ENCODE assay signal across 20 cellular contexts in the genomic region with DNA sequence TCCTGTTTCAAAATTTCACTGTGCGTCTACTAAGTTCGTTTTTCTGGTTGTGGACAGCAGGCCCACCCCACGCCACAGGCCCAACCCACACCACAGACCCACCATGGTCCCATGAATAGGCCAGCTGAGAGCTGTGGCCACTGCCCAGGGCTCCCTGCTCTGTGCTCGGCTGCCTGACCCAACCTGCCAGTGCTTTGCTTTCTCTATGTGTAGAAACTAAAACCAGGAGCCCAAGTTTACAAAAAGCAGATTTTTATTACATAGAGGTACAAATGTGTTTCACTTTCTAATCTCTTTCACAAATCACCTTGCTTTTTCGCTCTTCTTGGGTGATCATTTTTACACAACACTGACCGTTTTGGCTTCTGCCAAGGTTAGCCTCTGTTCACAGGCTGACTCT.
"Had no signal": no experiment of that assay in that cellular context is flagged by ENCODE, and none has a peak within 500 bp of the region (broad histone marks: within the 10 kb centered on the region; RNA-seq: fewer than 3 reads in every experiment).

No MANE protein-coding gene starts in this region.

- H3K9me3 ChIP-seq: adrenal gland, gastrocnemius medialis, lower lobe of right lung, prostate gland, transverse colon had no signal

- H3K9me3 Mint-ChIP-seq: activated CD8-positive, alpha-beta T cell treated with anti-CD3 and anti-CD28 coated beads for 36 hours; activated naive CD4-positive, alpha-beta T cell treated with anti-CD3 and anti-CD28 coated beads, Interleukin-2, amount 50 U/mL, for 24 hours had no signal

- H3K27me3 ChIP-seq: adrenal gland, gastrocnemius medialis, heart right ventricle, transverse colon had no signal

- H3K36me3 ChIP-seq: prostate gland had no signal

- H3K4me1 ChIP-seq: adrenal gland, gastrocnemius medialis, heart right ventricle, lower lobe of right lung, prostate gland, transverse colon had no signal

- ATAC-seq: activated CD8-positive, alpha-beta T cell treated with anti-CD3 and anti-CD28 coated beads for 36 hours; activated T-cell treated with anti-CD3 and anti-CD28 coated beads, Interleukin-2, amount 50 U/mL, for 4 hours; gastrocnemius medialis; heart right ventricle; left cardiac atrium; lower lobe of right lung; right cardiac atrium had no signal

- H3K4me3 ChIP-seq: adrenal gland, gastrocnemius medialis, heart right ventricle, lower lobe of right lung, prostate gland, skin epidermis, transverse colon had no signal

- H3K4me1 Mint-ChIP-seq: activated naive CD4-positive, alpha-beta T cell treated with anti-CD3 and anti-CD28 coated beads, Interleukin-2, amount 50 U/mL, for 24 hours; endodermal cell; nephron had no signal

- H3K27ac ChIP-seq: adrenal gland, gastrocnemius medialis, heart right ventricle, lower lobe of right lung, prostate gland, skin epidermis, transverse colon, VCaP had no signal

- H3K27me3 Mint-ChIP-seq: activated CD8-positive, alpha-beta T cell treated with anti-CD3 and anti-CD28 coated beads for 36 hours; activated naive CD4-positive, alpha-beta T cell treated with anti-CD3 and anti-CD28 coated beads, Interleukin-2, amount 50 U/mL, for 24 hours had no signal

- DNase-seq: activated CD8-positive, alpha-beta T cell treated with anti-CD3 and anti-CD28 coated beads for 36 hours; activated effector memory CD4-positive, alpha-beta T cell treated with anti-CD3 and anti-CD28 coated beads, Interleukin-2, amount 50 U/mL, for 16 hours; activated T-cell treated with anti-CD3 and anti-CD28 coated beads, Interleukin-2, amount 50 U/mL, for 4 hours; adrenal gland; endodermal cell; gastrocnemius medialis; heart right ventricle; left cardiac atrium; lower lobe of right lung; nucleus accumbens; right cardiac atrium; stimulated activated CD4-positive, alpha-beta T cell treated with anti-CD3 and anti-CD28 coated beads, Interleukin-15, amount 100 ng/mL, for 24 hours; stimulated activated CD4-positive, alpha-beta T cell treated with anti-CD3 and anti-CD28 coated beads, Interleukin-4, amount 100 ng/mL, for 1 hour; stimulated activated naive CD4-positive, alpha-beta T cell; transverse colon had no signal

- H3K27ac Mint-ChIP-seq: activated CD8-positive, alpha-beta T cell treated with anti-CD3 and anti-CD28 coated beads for 36 hours; activated naive CD4-positive, alpha-beta T cell treated with anti-CD3 and anti-CD28 coated beads, Interleukin-2, amount 50 U/mL, for 24 hours; endodermal cell; nephron had no signal

- H3K4me3 Mint-ChIP-seq: activated CD8-positive, alpha-beta T cell treated with anti-CD3 and anti-CD28 coated beads for 36 hours; activated naive CD4-positive, alpha-beta T cell treated with anti-CD3 and anti-CD28 coated beads, Interleukin-2, amount 50 U/mL, for 24 hours; activated T-cell treated with anti-CD3 and anti-CD28 coated beads, Interleukin-2, amount 50 U/mL, for 4 hours; endodermal cell; nephron had no signal
